ENCODE assay signal across 18 cellular contexts in genomic region chr10:32104181-32104580, GRCh38.
"Had no signal": no experiment of that assay in that cellular context is flagged by ENCODE, and none has a peak within 500 bp of the region (broad histone marks: within the 10 kb centered on the region; RNA-seq: fewer than 3 reads in every experiment).

No MANE protein-coding gene starts in this region.

- ATAC-seq: gastrocnemius medialis; naive thymus-derived CD4-positive, alpha-beta T cell; T-cell had no signal

- H3K27me3 ChIP-seq: cardiac muscle cell, esophagus squamous epithelium, gastrocnemius medialis, heart right ventricle, transverse colon had no signal

- H3K36me3 ChIP-seq: cardiac muscle cell, esophagus squamous epithelium, gastrocnemius medialis, heart right ventricle, transverse colon had no signal

- H3K4me1 ChIP-seq: gastrocnemius medialis had no signal

- H3K4me3 ChIP-seq: cardiac muscle cell, esophagus squamous epithelium, gastrocnemius medialis, heart right ventricle, skin epidermis, transverse colon had no signal

- H3K9me3 ChIP-seq: esophagus squamous epithelium, gastrocnemius medialis, transverse colon had no signal

- DNase-seq: activated CD4-positive, CD25-positive, alpha-beta regulatory T cell treated with anti-CD3 and anti-CD28 coated beads, Interleukin-2, amount 50 U/mL, for 72 hours; activated naive CD4-positive, alpha-beta T cell treated with anti-CD3 and anti-CD28 coated beads for 36 hours; activated T-cell treated with anti-CD3 and anti-CD28 coated beads, Interleukin-2, amount 50 U/mL, for 1 hour; esophagus squamous epithelium; gastrocnemius medialis; heart right ventricle; mammary epithelial cell; naive thymus-derived CD4-positive, alpha-beta T cell; posterior cingulate gyrus; stimulated activated CD4-positive, alpha-beta T cell treated with anti-CD3 and anti-CD28 coated beads, Interleukin-15, amount 100 ng/mL, for 24 hours; stimulated activated CD4-positive, alpha-beta T cell treated with anti-CD3 and anti-CD28 coated beads, Interleukin-4, amount 100 ng/mL, for 1 hour; stimulated activated naive CD4-positive, alpha-beta T cell; substantia nigra; T-cell; T-helper 9 cell; transverse colon had no signal

- H3K27ac ChIP-seq: cardiac muscle cell, esophagus squamous epithelium, gastrocnemius medialis, heart right ventricle, skin epidermis had no signal
